11 cellular contexts compared by ENCODE assay signal in genomic region chr5:27473300-27474053, GRCh38.
DNase-seq lines count a peak whose midpoint lies in the region; ATAC-seq and TF ChIP-seq lines count a peak whose summit lies in the region.
"Had no signal": no experiment of that assay in that cellular context is flagged by ENCODE, and none has a peak within 500 bp of the region (broad histone marks: within the 10 kb centered on the region; RNA-seq: fewer than 3 reads in every experiment).

No MANE protein-coding gene starts in this region.

- H3K4me3 ChIP-seq in GM08714 (ENCODE audit: low read length) (peak overlapping the region; percentile 78), WI38 (ENCODE audit: low read depth, low read length) (peak overlapping the region; percentile 92), mesodermal cell (ENCODE audit: extremely low read depth, insufficient read depth, low read length, poor library complexity, severe bottlenecking) (peak overlapping the region; percentile 62)
- H3K4me3 ChIP-seq: left lung had no signal

- peak overlapping the region; percentile 87 for H3K27ac ChIP-seq in mesodermal cell (ENCODE audit: low read depth, low read length, severe bottlenecking)
- H3K27ac ChIP-seq: left lung had no signal

- peak; percentile 31 for DNase-seq in HT1080 (ENCODE audit: low read depth)
- no peak for DNase-seq in NCI-H2029 (lab: John Stamatoyannopoulos, UW)
- DNase-seq: activated naive CD4-positive, alpha-beta T cell treated with Interleukin-2 at 50 U/mL for 16 hours; Calu3; left lung; stimulated activated CD4-positive, alpha-beta T cell treated with anti-CD3 and anti-CD28 coated beads, Interleukin-2, amount 100 ng/mL, for 48 hours had no signal

- no peak for TF ChIP-seq CTCF in WI38 (IDR thresholded peaks at IDR 0.05; ENCODE audit: low read depth, low read length)

- WGBS in mesodermal cell (ENCODE audit: insufficient coverage in 2 of 2), 2 experiments: 50 to 63% methylated on average over 3 of the region's 5 CpGs

- ATAC-seq in HG02852 (IDR thresholded peaks at IDR 0.05; ENCODE audit: unreplicated experiment): no peak
- ATAC-seq in HG02973 (IDR thresholded peaks at IDR 0.05; ENCODE audit: unreplicated experiment): no peak
- ATAC-seq: left lung had no signal

- peaks cover 15% of the 10 kb centered on the region for H3K9me3 ChIP-seq in mesodermal cell (ENCODE audit: control insufficient read depth, low read length)

- H3K4me1 ChIP-seq in mesodermal cell (ENCODE audit: control insufficient read depth, insufficient read depth, low read length, poor library complexity, severe bottlenecking): peaks cover 5% of the 10 kb centered on the region
- H3K4me1 ChIP-seq: left lung had no signal

- H3K36me3 ChIP-seq in mesodermal cell (ENCODE audit: control insufficient read depth, insufficient read depth, low read length): peaks cover 34% of the 10 kb centered on the region
- H3K36me3 ChIP-seq: left lung had no signal
